1 cellular context compared by ENCODE assay signal in the genomic region with DNA sequence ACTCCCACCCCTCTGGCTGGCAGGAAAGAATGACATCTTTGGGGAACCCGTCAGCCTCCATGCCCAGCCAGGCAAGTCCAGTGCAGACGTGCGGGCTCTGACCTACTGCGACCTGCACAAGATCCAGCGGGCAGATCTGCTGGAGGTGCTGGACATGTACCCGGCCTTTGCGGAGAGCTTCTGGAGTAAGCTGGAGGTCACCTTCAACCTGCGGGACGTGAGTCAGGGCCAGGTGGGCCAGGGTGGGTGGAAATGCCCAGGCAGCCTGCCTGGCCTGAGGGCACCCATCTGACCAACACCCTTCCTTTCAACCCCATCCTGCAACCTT.
A peak's percentile ranks its signal among the peaks of the same experiment; 100 is the strongest.
TF ChIP-seq lines count a peak whose summit lies in the region.

No MANE protein-coding gene starts in this region.

TF ChIP-seq in HepG2, 621 proteins besides CTCF, POLR2A, EP300 and RAD21:
- no peak for TF ChIP-seq ZNF674 (CRISPR knock-in tag; IDR thresholded peaks at IDR 0.05; ENCODE audit: low read depth)
- 0 out of 2 replicates have a peak, but pooled peaks have one; percentile 23 for TF ChIP-seq HNRNPL (IDR thresholded peaks at IDR 0.05; ENCODE audit: low read depth, low read length)
- TF ChIP-seq EED (CRISPR knock-in tag; IDR thresholded peaks at IDR 0.05): 0 out of 2 replicates have a peak, but pooled peaks have one; percentile 47
- no peak for TF ChIP-seq ZNF207 (IDR thresholded peaks at IDR 0.05; ENCODE audit: borderline replicate concordance)
- TF ChIP-seq ZNF747 (CRISPR knock-in tag; IDR thresholded peaks at IDR 0.05; ENCODE audit: borderline replicate concordance): 0 out of 2 replicates have a peak, but pooled peaks have one; percentile 59
- no peak for TF ChIP-seq RELA (CRISPR knock-in tag; IDR thresholded peaks at IDR 0.05)
- TF ChIP-seq NFKBIZ (CRISPR knock-in tag; IDR thresholded peaks at IDR 0.05): no peak
- no peak for TF ChIP-seq YEATS4 (CRISPR knock-in tag; IDR thresholded peaks at IDR 0.05; ENCODE audit: borderline replicate concordance)
- no peak for TF ChIP-seq MXI1 (IDR thresholded peaks at IDR 0.05; ENCODE audit: borderline replicate concordance, low read depth, low read length)
- TF ChIP-seq GTF3A (CRISPR knock-in tag; conservative IDR thresholded peaks at IDR 0.05): no peak
- no peak for TF ChIP-seq ETS1 (CRISPR knock-in tag; IDR thresholded peaks at IDR 0.05)
- TF ChIP-seq MBD4 (IDR thresholded peaks at IDR 0.05; ENCODE audit: borderline replicate concordance, low read length): no peak
- TF ChIP-seq ZNF563 (CRISPR knock-in tag; IDR thresholded peaks at IDR 0.05): 0 out of 2 replicates have a peak, but pooled peaks have one; percentile 42
- no peak for TF ChIP-seq HBP1 (CRISPR knock-in tag; IDR thresholded peaks at IDR 0.05; ENCODE audit: low read depth)
- no peak for TF ChIP-seq ZSCAN22 (CRISPR knock-in tag; IDR thresholded peaks at IDR 0.05)
- no peak for TF ChIP-seq ZNF775 (CRISPR knock-in tag; IDR thresholded peaks at IDR 0.05; ENCODE audit: borderline replicate concordance)
